In the genomic region with DNA sequence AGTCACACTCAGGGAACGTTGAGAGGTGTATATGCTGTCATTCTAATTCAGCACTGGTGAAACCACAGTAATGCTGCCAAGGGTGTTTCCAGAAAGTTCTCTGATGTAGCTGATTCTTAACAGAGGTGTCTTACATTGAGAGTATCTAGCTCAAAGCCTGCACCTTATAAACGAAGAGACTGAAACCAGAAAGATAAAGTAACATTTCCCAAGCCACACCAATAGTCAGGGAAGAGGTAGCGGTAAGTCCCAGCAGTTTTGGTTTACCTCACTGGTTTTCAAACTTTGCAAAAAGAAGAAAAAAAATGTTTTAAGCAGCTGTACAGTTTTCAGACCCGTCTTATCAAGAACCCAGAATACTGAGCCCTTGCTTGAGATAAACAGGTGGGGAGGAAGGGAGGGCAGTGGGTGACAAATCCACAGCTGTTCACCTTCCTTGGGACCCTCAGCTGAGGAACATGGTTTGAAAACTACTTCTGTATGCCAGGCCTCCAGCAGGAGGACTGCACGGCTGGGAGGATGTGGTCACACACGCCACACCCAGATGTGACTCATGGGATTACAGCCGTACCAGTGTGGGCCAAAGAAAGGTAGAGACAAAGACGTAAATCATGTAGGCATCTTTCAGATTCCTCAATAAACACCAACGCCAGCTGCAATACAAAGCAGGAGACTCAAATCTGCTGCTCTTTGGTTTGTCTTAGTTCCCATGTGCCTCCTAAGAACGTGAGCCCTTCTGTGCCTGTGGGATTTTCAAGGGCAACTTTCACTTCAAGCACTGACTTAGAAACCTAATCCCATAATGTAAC, we compare ENCODE assay signal across 8 cellular contexts.
A peak's percentile ranks its signal among the peaks of the same experiment; 100 is the strongest.
DNase-seq lines count a peak whose midpoint lies in the region; ATAC-seq and TF ChIP-seq lines count a peak whose summit lies in the region.

No MANE protein-coding gene starts in this region.

- POLR2A ChIA-PET in AG04450 (lab: Yijun Ruan, JAX): interaction anchor here (0.8 to 2.4 kb wide), 2 partner anchors 158 to 272 kb away, joined by 3 to 6 read pairs; a partner anchor contains a TSS

- ATAC-seq in GM18867 (IDR thresholded peaks at IDR 0.05; ENCODE audit: unreplicated experiment) (peak; percentile 86), HG03064 (IDR thresholded peaks at IDR 0.05; ENCODE audit: low read depth, unreplicated experiment) (peak; percentile 81)
- peak; percentile 94 to 95 for ATAC-seq in activated T-cell treated with anti-CD3 and anti-CD28 coated beads, Interleukin-2, amount 50 U/mL, for 4 hours

- DNase-seq in AG04450 (ENCODE audit: low read depth, low spot score) (peak; percentile 80), OCI-M1 (lab: John Stamatoyannopoulos, UW) (peak; percentile 85), fibroblast of the aortic adventitia (ENCODE audit: low read depth) (peak; percentile 90), cerebellum (ENCODE audit: low spot score) (no peak)
- peak; percentile 67 for DNase-seq in activated T-cell treated with anti-CD3 and anti-CD28 coated beads, Interleukin-2, amount 50 U/mL, for 4 hours

- H3K4me1 ChIP-seq in skeletal muscle satellite cell (ENCODE audit: control insufficient read depth, insufficient read depth, low read length): peaks cover 38% of the 10 kb centered on the region

- H3K36me3 Mint-ChIP-seq in activated T-cell treated with anti-CD3 and anti-CD28 coated beads, Interleukin-2, amount 50 U/mL, for 4 hours (ENCODE audit: insufficient read depth): peaks cover 43% of the 10 kb centered on the region

- H3K4me3 Mint-ChIP-seq in activated T-cell treated with anti-CD3 and anti-CD28 coated beads, Interleukin-2, amount 50 U/mL, for 4 hours: peak overlapping the region; percentile 29

- H3K9me3 ChIP-seq in AG04450 (ENCODE audit: control insufficient read depth, insufficient read depth, low read length) (no peaks in the 10 kb centered on the region), skeletal muscle satellite cell (replicated peaks; ENCODE audit: low read length) (no peaks in the 10 kb centered on the region)

- no peak overlapping the region; the same call in 1 of the 2 replicates for H3K4me3 ChIP-seq in AG04450 (ENCODE audit: low read depth, low read length)
- H3K4me3 ChIP-seq in fibroblast of the aortic adventitia (ENCODE audit: low read depth, low read length): no peak overlapping the region
- peak overlapping the region; percentile 8 for H3K4me3 ChIP-seq in skeletal muscle satellite cell (ENCODE audit: low read length)

- CTCF ChIA-PET in AG04450 (lab: Charles Lee): interaction anchor here (0.7 to 4.9 kb wide), 32 partner anchors 8 to 278 kb away, joined by 3 to 93 read pairs (median 6); a partner anchor contains a TSS

- peak overlapping the region; percentile 63 for H3K4me2 ChIP-seq in skeletal muscle satellite cell (ENCODE audit: low read length)

- H3K27me3 Mint-ChIP-seq in activated T-cell treated with anti-CD3 and anti-CD28 coated beads, Interleukin-2, amount 50 U/mL, for 4 hours (ENCODE audit: low read depth): no peaks in the 10 kb centered on the region

- peak overlapping the region; percentile 91 for H3K27ac ChIP-seq in AG04450 (ENCODE audit: low read depth, low read length)

- H3K9me3 Mint-ChIP-seq in activated T-cell treated with anti-CD3 and anti-CD28 coated beads, Interleukin-2, amount 50 U/mL, for 4 hours: no peaks in the 10 kb centered on the region

- H3K36me3 ChIP-seq in skeletal muscle satellite cell (ENCODE audit: insufficient read depth, low read length): no peaks in the 10 kb centered on the region

- peak overlapping the region; percentile 62 for H3K9ac ChIP-seq in skeletal muscle satellite cell (ENCODE audit: low read depth, low read length)

- TF ChIP-seq CTCF in AG04450 (IDR thresholded peaks at IDR 0.05; ENCODE audit: low read depth, low read length): peak; percentile 43
- peak; percentile 44 for TF ChIP-seq CTCF in fibroblast of the aortic adventitia (IDR thresholded peaks at IDR 0.05; ENCODE audit: insufficient read depth, low read length)

- H3K4me1 Mint-ChIP-seq in activated T-cell treated with anti-CD3 and anti-CD28 coated beads, Interleukin-2, amount 50 U/mL, for 4 hours (ENCODE audit: low read depth): peaks cover 54% of the 10 kb centered on the region

- H3K27me3 ChIP-seq in AG04450 (ENCODE audit: control insufficient read depth, insufficient read depth, low read length) (no peaks in the 10 kb centered on the region), skeletal muscle satellite cell (ENCODE audit: control insufficient read depth, insufficient read depth, low read length) (no peaks in the 10 kb centered on the region)
